Comparison of ENCODE assay signal across 2 cellular contexts in genomic region chr17:35948092-35948491, GRCh38.
TF ChIP-seq lines count a peak whose summit lies in the region.

No MANE protein-coding gene starts in this region.

TF ChIP-seq in K562, 482 proteins besides CTCF, POLR2A, EP300 and RAD21:
- TF ChIP-seq NR2C2 (CRISPR knock-in tag; IDR thresholded peaks at IDR 0.05): no peak
- TF ChIP-seq NR2C2 (tag; IDR thresholded peaks at IDR 0.05): no peak
- TF ChIP-seq ZNF324 (CRISPR knock-in tag; IDR thresholded peaks at IDR 0.05): no peak
- no peak for TF ChIP-seq MCM7 (IDR thresholded peaks at IDR 0.05)
- no peak for TF ChIP-seq ATF7 (IDR thresholded peaks at IDR 0.05)
- no peak for TF ChIP-seq FOXP4 (CRISPR knock-in tag; IDR thresholded peaks at IDR 0.05; ENCODE audit: borderline replicate concordance)
- TF ChIP-seq EWSR1 (IDR thresholded peaks at IDR 0.05; ENCODE audit: borderline replicate concordance, low read depth, partially characterized antibody): no peak
- TF ChIP-seq ZNF134 (CRISPR knock-in tag; conservative IDR thresholded peaks at IDR 0.05): no peak
- TF ChIP-seq CCAR2 (IDR thresholded peaks at IDR 0.05; ENCODE audit: low read depth, low read length): no peak
- TF ChIP-seq CEBPB (tag; IDR thresholded peaks at IDR 0.05): 0 out of 2 replicates have a peak, but pooled peaks have one; percentile 26
- no peak for TF ChIP-seq NR2C1 (IDR thresholded peaks at IDR 0.05)
- no peak for TF ChIP-seq NR2C1 (tag; IDR thresholded peaks at IDR 0.05)
- no peak for TF ChIP-seq ZBTB17 (CRISPR knock-in tag; IDR thresholded peaks at IDR 0.05)
- no peak for TF ChIP-seq ZBTB11 (CRISPR knock-in tag; IDR thresholded peaks at IDR 0.05)
- no peak for TF ChIP-seq ZNF644 (tag; IDR thresholded peaks at IDR 0.05; ENCODE audit: low read depth)
- TF ChIP-seq GATAD2A (IDR thresholded peaks at IDR 0.05): no peak
- TF ChIP-seq PURB (CRISPR knock-in tag; IDR thresholded peaks at IDR 0.05; ENCODE audit: low read depth): no peak
- no peak for TF ChIP-seq CEBPG (CRISPR knock-in tag; IDR thresholded peaks at IDR 0.05)
- peak; percentile 28 to 57; a peak in 3 of 4 replicates for TF ChIP-seq CEBPG (tag; conservative IDR thresholded peaks at IDR 0.05 in 1 of 2, IDR thresholded peaks at IDR 0.05 in 1 of 2)
- TF ChIP-seq KLF1 (tag; IDR thresholded peaks at IDR 0.05): no peak
- peak; percentile 81 for TF ChIP-seq ATF3 (IDR thresholded peaks at IDR 0.05)
- no peak for TF ChIP-seq ATF3 (CRISPR knock-in tag; conservative IDR thresholded peaks at IDR 0.05)
- TF ChIP-seq ZNF146 (CRISPR knock-in tag; IDR thresholded peaks at IDR 0.05; ENCODE audit: unreplicated experiment): no peak
- TF ChIP-seq MLLT1 (IDR thresholded peaks at IDR 0.05): no peak

TF ChIP-seq in H1, 55 proteins besides CTCF, POLR2A, EP300 and RAD21:
- no peak for TF ChIP-seq YY1 (IDR thresholded peaks at IDR 0.05; ENCODE audit: low read depth, low read length)
- peak; percentile 10; the same call in 1 of the 2 replicates for TF ChIP-seq CEBPB (IDR thresholded peaks at IDR 0.05; ENCODE audit: low read depth, low read length)
- no peak for TF ChIP-seq JUND (IDR thresholded peaks at IDR 0.05; ENCODE audit: low read length)
- TF ChIP-seq SIRT6 (IDR thresholded peaks at IDR 0.05; ENCODE audit: low read length): no peak
TF ChIP-seq in H1: peak in this region for 1.
